Comparison of ENCODE assay signal across 10 cellular contexts in genomic region chr1:68197891-68198290, GRCh38. TPM values are rescaled to one million over a fixed set of nuclear protein-coding genes. Genes with fewer than 3 reads are reported as not detected.
A peak's percentile ranks its signal among the peaks of the same experiment; 100 is the strongest.
DNase-seq lines count a peak whose midpoint lies in the region; ATAC-seq, FAIRE-seq and TF ChIP-seq lines count a peak whose summit lies in the region.
"Had no signal": no experiment of that assay in that cellular context is flagged by ENCODE, and none has a peak within 500 bp of the region (broad histone marks: within the 10 kb centered on the region; RNA-seq: fewer than 3 reads in every experiment).

No MANE protein-coding gene starts in this region.

- no peak overlapping the region for H3K4me3 Mint-ChIP-seq in stimulated activated naive CD8-positive, alpha-beta T cell treated with anti-CD3 and anti-CD28 coated beads, Interleukin-15, amount 100 ng/mL, for 72 hours
- H3K4me3 Mint-ChIP-seq: naive B cell; T-helper 1 cell treated with Interleukin-12 subunit alpha and Interleukin-12 subunit beta and Interleukin-4 antibody, amounts not matched to agents 30 μg/mL and 1 μg/mL, for 36 hours had no signal

- H3K79me2 ChIP-seq in GM23248 (ENCODE audit: insufficient read depth) (peaks cover 43% of the 10 kb centered on the region), endothelial cell of umbilical vein (ENCODE audit: control insufficient read depth, insufficient read depth, low read length) (peaks cover 57% of the 10 kb centered on the region), osteoblast (ENCODE audit: insufficient read depth, low read length) (peaks cover 52% of the 10 kb centered on the region)

- H3K27ac Mint-ChIP-seq in stimulated activated naive CD8-positive, alpha-beta T cell treated with anti-CD3 and anti-CD28 coated beads, Interleukin-15, amount 100 ng/mL, for 72 hours, result no peak overlapping the region
- H3K27ac Mint-ChIP-seq: naive B cell; T-helper 1 cell treated with Interleukin-12 subunit alpha and Interleukin-12 subunit beta and Interleukin-4 antibody, amounts not matched to agents 30 μg/mL and 1 μg/mL, for 36 hours had no signal

- peaks cover 51% of the 10 kb centered on the region for H3F3A ChIP-seq in GM23248 (ENCODE audit: insufficient read depth)

- H3K9ac ChIP-seq in GM23248 (peak overlapping the region; percentile 29; the same call in 1 of the 2 replicates), endothelial cell of umbilical vein (replicated peaks; ENCODE audit: extremely low read depth, insufficient read depth, low read length) (no peak overlapping the region)

- H3K4me3 ChIP-seq in GM23248 (no peak overlapping the region), endothelial cell of umbilical vein (replicated peaks in 1 of 3; ENCODE audit: insufficient read depth in 1 of 3, low read depth in 1 of 3, low read length in 3 of 3) (no peak overlapping the region), osteoblast (ENCODE audit: insufficient read depth, low read length) (no peak overlapping the region)

- intact Hi-C loops in endothelial cell of umbilical vein (cut with micrococcal nuclease), result loop anchor here (1.0 kb wide), 2 partner anchors 10 to 22 kb away; no protein-coding TSS in a partner anchor

- no peaks in the 10 kb centered on the region for H3K9me1 ChIP-seq in endothelial cell of umbilical vein (replicated peaks; ENCODE audit: control insufficient read depth, extremely low read depth, insufficient read depth, low read length)

- ATAC-seq in stimulated activated naive CD8-positive, alpha-beta T cell treated with anti-CD3 and anti-CD28 coated beads, Interleukin-15, amount 100 ng/mL, for 72 hours, result no peak

- H3K9me3 Mint-ChIP-seq in stimulated activated naive CD8-positive, alpha-beta T cell treated with anti-CD3 and anti-CD28 coated beads, Interleukin-15, amount 100 ng/mL, for 72 hours, result no peaks in the 10 kb centered on the region
- H3K9me3 Mint-ChIP-seq: naive B cell; T-helper 1 cell treated with Interleukin-12 subunit alpha and Interleukin-12 subunit beta and Interleukin-4 antibody, amounts not matched to agents 30 μg/mL and 1 μg/mL, for 36 hours had no signal

- dilution Hi-C loops in endothelial cell of umbilical vein (cut with MboI; ENCODE audit: extremely low pct_ligation_motif_present, low sequenced_read_pairs), result no loop called here

- CTCF ChIA-PET in endothelial cell of umbilical vein (lab: Charles Lee), result interaction anchor here (1.1 to 2.8 kb wide), 5 partner anchors 10 to 245 kb away, joined by 3 to 11 read pairs (median 5); no protein-coding TSS in a partner anchor

- H3K27ac ChIP-seq in GM23248 (peak overlapping the region; percentile 79), endothelial cell of umbilical vein (ENCODE audit: insufficient read depth, low read depth, low read length) (no peak overlapping the region), osteoblast (ENCODE audit: low read depth, low read length) (peak overlapping the region; percentile 79)

- FAIRE-seq in endothelial cell of umbilical vein (lab: Jason Lieb, UNC), result no peak

- POLR2A ChIA-PET in endothelial cell of umbilical vein (lab: Charles Lee), result interaction anchor here (0.7 to 1.8 kb wide), 2 partner anchors 21 to 34 kb away, joined by 3 to 6 read pairs; partner anchors contain the start of gene WLS

- no peaks in the 10 kb centered on the region for H3K9me2 ChIP-seq in GM23248 (ENCODE audit: insufficient read depth)

- H2AFZ ChIP-seq in GM23248, result no peak overlapping the region
- H2AFZ ChIP-seq in endothelial cell of umbilical vein (ENCODE audit: low read depth, low read length), result no peak overlapping the region
- H2AFZ ChIP-seq in osteoblast (ENCODE audit: low read length), result no peak overlapping the region

- no peaks in the 10 kb centered on the region for H3K9me3 ChIP-seq in GM23248 (ENCODE audit: low read depth)
- H3K9me3 ChIP-seq in endothelial cell of umbilical vein (replicated peaks; ENCODE audit: control insufficient read depth, insufficient read depth, low read length), result no peaks in the 10 kb centered on the region
- H3K9me3 ChIP-seq in osteoblast (ENCODE audit: low read depth, low read length), result no peaks in the 10 kb centered on the region

- DNase-seq in GM23248 (peak; percentile 24), NCI-H2196 treated with DMSO at 0.1 percent for 48 hours (lab: John Stamatoyannopoulos, UW; ENCODE audit: unreplicated experiment) (peak; percentile 35), endothelial cell of umbilical vein (ENCODE audit: low read depth, low spot score) (peak; percentile 48), osteoblast (ENCODE audit: insufficient read length, low spot score, missing footprints) (no peak), NCI-H2227 treated with DMSO at 0.1 percent for 48 hours (lab: John Stamatoyannopoulos, UW) (no peak), GM03348 (ENCODE audit: low spot score) (no peak), HK-2 (ENCODE audit: unreplicated experiment) (no peak)
- no peak for DNase-seq in stimulated activated naive CD8-positive, alpha-beta T cell treated with anti-CD3 and anti-CD28 coated beads, Interleukin-15, amount 100 ng/mL, for 72 hours
- DNase-seq: naive B cell had no signal

- TF ChIP-seq POLR2A in endothelial cell of umbilical vein (IDR thresholded peaks at IDR 0.05; ENCODE audit: low read depth, low read length), result no peak

- H3K27me3 Mint-ChIP-seq in stimulated activated naive CD8-positive, alpha-beta T cell treated with anti-CD3 and anti-CD28 coated beads, Interleukin-15, amount 100 ng/mL, for 72 hours, result no peaks in the 10 kb centered on the region

- in situ Hi-C loops in GM23248 (cut with MboI), result no loop called here

- H3K36me3 ChIP-seq in GM23248 (ENCODE audit: low read depth) (no peaks in the 10 kb centered on the region), endothelial cell of umbilical vein (ENCODE audit: control insufficient read depth in 2 of 2, extremely low read depth in 1 of 2, insufficient read depth in 2 of 2, low read length in 2 of 2) (peaks cover 3% of the 10 kb centered on the region in 2 experiments), osteoblast (ENCODE audit: insufficient read depth, low read length) (no peaks in the 10 kb centered on the region)

- H3K4me2 ChIP-seq in GM23248 (ENCODE audit: unreplicated experiment) (peak overlapping the region; percentile 40), endothelial cell of umbilical vein (ENCODE audit: insufficient read depth, low read length) (no peak overlapping the region), osteoblast (ENCODE audit: insufficient read depth, low read length) (no peak overlapping the region)

- H3K4me1 ChIP-seq in GM23248 (ENCODE audit: insufficient read depth) (peaks cover 57% of the 10 kb centered on the region), endothelial cell of umbilical vein (ENCODE audit: control insufficient read depth, extremely low read depth, insufficient read depth, low read length) (peaks cover 23% of the 10 kb centered on the region), osteoblast (ENCODE audit: insufficient read depth, low read length) (peaks cover 52% of the 10 kb centered on the region)

- WGBS in GM23248 (ENCODE audit: low coverage in 1 of 2, low lambda C conversion rate in 2 of 2, missing lambda C conversion rate in 2 of 2), 2 experiments, result 92 to 100% methylated on average over 1 of the region's 1 CpG

- H3K27me3 ChIP-seq in GM23248 (replicated peaks; ENCODE audit: insufficient read depth) (no peaks in the 10 kb centered on the region), endothelial cell of umbilical vein (ENCODE audit: control insufficient read depth in 2 of 2, insufficient read depth in 2 of 2, low read length in 2 of 2) (no peaks in the 10 kb centered on the region), osteoblast (ENCODE audit: insufficient read depth, low read length) (no peaks in the 10 kb centered on the region)

- H3K4me1 Mint-ChIP-seq in stimulated activated naive CD8-positive, alpha-beta T cell treated with anti-CD3 and anti-CD28 coated beads, Interleukin-15, amount 100 ng/mL, for 72 hours, result no peaks in the 10 kb centered on the region
- H3K4me1 Mint-ChIP-seq: naive B cell had no signal

- H4K20me1 ChIP-seq in GM23248 (ENCODE audit: insufficient read depth) (no peaks in the 10 kb centered on the region), endothelial cell of umbilical vein (replicated peaks; ENCODE audit: control insufficient read depth, extremely low read depth, insufficient read depth, low read length) (no peaks in the 10 kb centered on the region), osteoblast (ENCODE audit: insufficient read depth, low read length) (no peaks in the 10 kb centered on the region)

- TF ChIP-seq CTCF in endothelial cell of umbilical vein (IDR thresholded peaks at IDR 0.05; ENCODE audit: extremely low read depth in 1 of 2, insufficient read depth in 1 of 2, low read depth in 1 of 2, low read length in 2 of 2), result no peak
- no peak for TF ChIP-seq CTCF in osteoblast (IDR thresholded peaks at IDR 0.05; ENCODE audit: extremely low read depth, low read depth, low read length)

- BruUV-seq in endothelial cell of umbilical vein (replicated peaks; lab: Mats Ljungman, UMichigan), result no TSS peak

TF ChIP-seq in endothelial cell of umbilical vein, 7 proteins besides CTCF, POLR2A, EP300 and RAD21:
- TF ChIP-seq POLR2AphosphoS5 (IDR thresholded peaks at IDR 0.05; ENCODE audit: insufficient read depth, low read depth, low read length) (no peak), MYC (IDR thresholded peaks at IDR 0.05; ENCODE audit: low read depth, low read length) (no peak), MAX (IDR thresholded peaks at IDR 0.05; ENCODE audit: insufficient read depth, insufficient read length) (no peak), GATA2 (IDR thresholded peaks at IDR 0.05; ENCODE audit: insufficient read depth, insufficient read length, low read depth, low read length) (no peak), FOS (IDR thresholded peaks at IDR 0.05; ENCODE audit: borderline replicate concordance, insufficient read depth, low read length) (no peak), JUN (IDR thresholded peaks at IDR 0.05; ENCODE audit: borderline replicate concordance, insufficient read depth, insufficient read length, low read depth) (no peak), EZH2 (IDR thresholded peaks at IDR 0.05; ENCODE audit: borderline replicate concordance, low read depth, low read length, severe bottlenecking) (no peak)
TF ChIP-seq in endothelial cell of umbilical vein: peak in this region for 0.

RNA-seq across cellular contexts. Expression of gene WLS, which starts 34.4 kb away (rescaled TPM):
- 26.7 and 40.8 TPM in 2 replicates for total RNA-seq in GM23248 (2014; rRNA removed; shearing (Covaris generic))
- 33.0 and 36.4 TPM in 2 replicates for polyA plus RNA-seq in GM23248 (2016; fragmentation: Nextera tagmentation; extraction: Ambion mirVana)
- 163 and 199 TPM in 2 replicates for total RNA-seq in endothelial cell of umbilical vein
- 121 and 122 TPM in 2 replicates for polyA plus RNA-seq in endothelial cell of umbilical vein
- polyA plus RNA-seq in endothelial cell of umbilical vein (2011; cell fraction: cytosol; rRNA removed), result 113 and 126 TPM in 2 replicates
- 190 and 208 TPM in 2 replicates for polyA plus RNA-seq in endothelial cell of umbilical vein (2011; cell fraction: nucleus; rRNA removed)
- polyA plus RNA-seq in endothelial cell of umbilical vein (2012), result 109 and 154 TPM in 2 replicates
- polyA minus RNA-seq in endothelial cell of umbilical vein, result 342 and 361 TPM in 2 replicates
- 20.7 TPM for polyA minus RNA-seq in endothelial cell of umbilical vein (2011; cell fraction: cytosol; rRNA and poly(A)+ RNA removed)
- 274 and 359 TPM in 2 replicates for polyA minus RNA-seq in endothelial cell of umbilical vein (2011; cell fraction: nucleus; rRNA and poly(A)+ RNA removed)
- total RNA-seq in osteoblast, result 54.3 and 65.1 TPM in 2 replicates

Comparison
In these comparisons a context has a peak if more than half of its experiments do, and no peak if none do; other contexts are left out.
1. DNase-seq: peak in GM23248 (single experiment), NCI-H2196 treated with DMSO at 0.1 percent for 48 hours (single experiment) and endothelial cell of umbilical vein (single experiment); none in osteoblast (single experiment), stimulated activated naive CD8-positive, alpha-beta T cell treated with anti-CD3 and anti-CD28 coated beads, Interleukin-15, amount 100 ng/mL, for 72 hours (0 of 2), NCI-H2227 treated with DMSO at 0.1 percent for 48 hours (single experiment), GM03348 (single experiment) and HK-2 (single experiment).